1 cellular context compared by ENCODE assay signal in the genomic region with DNA sequence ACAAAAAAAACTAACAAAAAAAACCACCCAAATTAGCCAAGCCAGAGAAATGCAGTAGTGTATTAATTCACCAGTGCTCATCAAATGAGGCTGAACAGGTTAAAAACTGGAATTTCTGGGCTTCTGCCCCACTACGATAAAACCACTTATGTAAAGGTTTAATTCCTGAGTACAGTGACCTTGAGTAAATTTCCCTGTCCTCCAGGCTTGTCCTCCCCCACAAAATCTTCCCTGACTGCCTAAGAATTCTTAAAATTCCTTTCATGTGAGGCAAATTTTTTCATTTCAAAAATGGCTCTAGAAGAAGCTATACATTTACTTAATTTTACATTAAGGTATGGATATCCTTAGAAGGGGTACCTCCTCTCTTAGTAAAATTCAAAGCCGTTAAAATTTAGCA.
TF ChIP-seq lines count a peak whose summit lies in the region.

No MANE protein-coding gene starts in this region.

TF ChIP-seq in GM23338, 12 proteins besides CTCF, POLR2A, EP300 and RAD21 (continued from another document):
- TF ChIP-seq, protein P1, sequence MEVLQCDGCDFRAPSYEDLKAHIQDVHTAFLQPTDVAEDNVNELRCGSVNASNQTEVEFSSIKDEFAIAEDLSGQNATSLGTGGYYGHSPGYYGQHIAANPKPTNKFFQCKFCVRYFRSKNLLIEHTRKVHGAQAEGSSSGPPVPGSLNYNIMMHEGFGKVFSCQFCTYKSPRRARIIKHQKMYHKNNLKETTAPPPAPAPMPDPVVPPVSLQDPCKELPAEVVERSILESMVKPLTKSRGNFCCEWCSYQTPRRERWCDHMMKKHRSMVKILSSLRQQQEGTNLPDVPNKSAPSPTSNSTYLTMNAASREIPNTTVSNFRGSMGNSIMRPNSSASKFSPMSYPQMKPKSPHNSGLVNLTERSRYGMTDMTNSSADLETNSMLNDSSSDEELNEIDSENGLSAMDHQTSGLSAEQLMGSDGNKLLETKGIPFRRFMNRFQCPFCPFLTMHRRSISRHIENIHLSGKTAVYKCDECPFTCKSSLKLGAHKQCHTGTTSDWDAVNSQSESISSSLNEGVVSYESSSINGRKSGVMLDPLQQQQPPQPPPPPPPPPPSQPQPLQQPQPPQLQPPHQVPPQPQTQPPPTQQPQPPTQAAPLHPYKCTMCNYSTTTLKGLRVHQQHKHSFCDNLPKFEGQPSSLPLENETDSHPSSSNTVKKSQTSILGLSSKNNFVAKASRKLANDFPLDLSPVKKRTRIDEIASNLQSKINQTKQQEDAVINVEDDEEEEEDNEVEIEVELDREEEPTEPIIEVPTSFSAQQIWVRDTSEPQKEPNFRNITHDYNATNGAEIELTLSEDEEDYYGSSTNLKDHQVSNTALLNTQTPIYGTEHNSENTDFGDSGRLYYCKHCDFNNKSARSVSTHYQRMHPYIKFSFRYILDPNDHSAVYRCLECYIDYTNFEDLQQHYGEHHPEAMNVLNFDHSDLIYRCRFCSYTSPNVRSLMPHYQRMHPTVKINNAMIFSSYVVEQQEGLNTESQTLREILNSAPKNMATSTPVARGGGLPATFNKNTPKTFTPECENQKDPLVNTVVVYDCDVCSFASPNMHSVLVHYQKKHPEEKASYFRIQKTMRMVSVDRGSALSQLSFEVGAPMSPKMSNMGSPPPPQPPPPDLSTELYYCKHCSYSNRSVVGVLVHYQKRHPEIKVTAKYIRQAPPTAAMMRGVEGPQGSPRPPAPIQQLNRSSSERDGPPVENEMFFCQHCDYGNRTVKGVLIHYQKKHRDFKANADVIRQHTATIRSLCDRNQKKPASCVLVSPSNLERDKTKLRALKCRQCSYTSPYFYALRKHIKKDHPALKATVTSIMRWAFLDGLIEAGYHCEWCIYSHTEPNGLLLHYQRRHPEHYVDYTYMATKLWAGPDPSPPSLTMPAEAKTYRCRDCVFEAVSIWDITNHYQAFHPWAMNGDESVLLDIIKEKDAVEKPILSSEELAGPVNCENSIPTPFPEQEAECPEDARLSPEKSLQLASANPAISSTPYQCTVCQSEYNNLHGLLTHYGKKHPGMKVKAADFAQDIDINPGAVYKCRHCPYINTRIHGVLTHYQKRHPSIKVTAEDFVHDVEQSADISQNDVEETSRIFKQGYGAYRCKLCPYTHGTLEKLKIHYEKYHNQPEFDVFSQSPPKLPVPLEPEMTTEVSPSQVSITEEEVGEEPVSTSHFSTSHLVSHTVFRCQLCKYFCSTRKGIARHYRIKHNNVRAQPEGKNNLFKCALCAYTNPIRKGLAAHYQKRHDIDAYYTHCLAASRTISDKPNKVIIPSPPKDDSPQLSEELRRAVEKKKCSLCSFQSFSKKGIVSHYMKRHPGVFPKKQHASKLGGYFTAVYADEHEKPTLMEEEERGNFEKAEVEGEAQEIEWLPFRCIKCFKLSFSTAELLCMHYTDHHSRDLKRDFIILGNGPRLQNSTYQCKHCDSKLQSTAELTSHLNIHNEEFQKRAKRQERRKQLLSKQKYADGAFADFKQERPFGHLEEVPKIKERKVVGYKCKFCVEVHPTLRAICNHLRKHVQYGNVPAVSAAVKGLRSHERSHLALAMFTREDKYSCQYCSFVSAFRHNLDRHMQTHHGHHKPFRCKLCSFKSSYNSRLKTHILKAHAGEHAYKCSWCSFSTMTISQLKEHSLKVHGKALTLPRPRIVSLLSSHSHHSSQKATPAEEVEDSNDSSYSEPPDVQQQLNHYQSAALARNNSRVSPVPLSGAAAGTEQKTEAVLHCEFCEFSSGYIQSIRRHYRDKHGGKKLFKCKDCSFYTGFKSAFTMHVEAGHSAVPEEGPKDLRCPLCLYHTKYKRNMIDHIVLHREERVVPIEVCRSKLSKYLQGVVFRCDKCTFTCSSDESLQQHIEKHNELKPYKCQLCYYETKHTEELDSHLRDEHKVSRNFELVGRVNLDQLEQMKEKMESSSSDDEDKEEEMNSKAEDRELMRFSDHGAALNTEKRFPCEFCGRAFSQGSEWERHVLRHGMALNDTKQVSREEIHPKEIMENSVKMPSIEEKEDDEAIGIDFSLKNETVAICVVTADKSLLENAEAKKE (CRISPR knock-in tag; IDR thresholded peaks at IDR 0.05), result no peak
- TF ChIP-seq STAT1 (IDR thresholded peaks at IDR 0.05; ENCODE audit: unreplicated experiment) (no peak), ZNF331 (CRISPR knock-in tag; IDR thresholded peaks at IDR 0.05; ENCODE audit: low read depth) (no peak), EZH2phosphoT487 (IDR thresholded peaks at IDR 0.05; ENCODE audit: unreplicated experiment) (no peak)
